9 cellular contexts compared by ENCODE assay signal in the genomic region with DNA sequence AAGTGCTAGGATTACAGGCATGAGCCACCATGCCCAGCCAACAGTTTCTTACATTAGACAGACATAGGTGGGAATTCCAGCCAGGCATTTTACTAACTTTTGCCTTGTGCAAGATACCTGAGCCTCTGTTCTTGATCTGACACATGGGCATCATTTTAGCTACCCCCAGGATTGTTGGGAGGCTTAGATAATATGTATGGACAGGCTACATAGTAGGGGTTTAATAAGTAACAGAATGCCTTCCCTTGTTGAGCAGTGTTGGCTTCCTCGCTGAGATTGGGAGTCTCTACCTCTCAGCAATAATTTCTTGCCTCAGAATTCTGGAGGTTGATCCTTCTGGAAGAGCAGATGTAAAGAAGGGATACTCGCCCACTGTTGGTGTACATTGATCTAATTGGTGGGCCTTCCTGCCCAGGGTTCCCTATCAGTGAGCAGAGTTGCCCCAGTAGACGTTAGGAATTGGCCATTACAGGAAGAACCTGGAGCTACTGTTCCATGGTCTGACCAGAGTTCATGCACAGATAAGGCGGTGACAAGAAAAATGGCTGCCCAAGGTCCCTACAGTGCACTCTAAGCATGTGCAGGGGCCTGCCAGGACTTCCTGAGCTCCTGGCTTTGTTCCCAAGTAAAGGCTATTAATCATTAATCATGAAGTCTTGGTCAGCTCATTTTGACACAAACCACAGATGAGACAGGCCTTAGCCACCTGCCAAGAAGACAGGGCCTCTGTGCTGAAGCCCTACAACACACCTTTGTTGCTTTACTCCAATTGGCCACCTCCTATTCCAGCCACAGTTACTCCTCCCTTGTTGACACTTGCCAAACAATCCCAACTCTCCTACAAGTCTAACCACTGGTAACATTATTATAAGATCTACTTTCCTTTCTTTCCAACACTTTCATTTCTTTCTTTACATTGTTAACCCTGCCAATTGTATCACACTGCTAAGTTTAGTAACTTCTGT. TPM values are rescaled to one million over a fixed set of nuclear protein-coding genes. Genes with fewer than 3 reads are reported as not detected.
DNase-seq lines count a peak whose midpoint lies in the region; ATAC-seq, FAIRE-seq and TF ChIP-seq lines count a peak whose summit lies in the region.
"Had no signal": no experiment of that assay in that cellular context is flagged by ENCODE, and none has a peak within 500 bp of the region (broad histone marks: within the 10 kb centered on the region; RNA-seq: fewer than 3 reads in every experiment).

No MANE protein-coding gene starts in this region.

- H3K4me3 Mint-ChIP-seq in immature natural killer cell, result no peak overlapping the region
- H3K4me3 Mint-ChIP-seq in stimulated activated naive CD8-positive, alpha-beta T cell treated with anti-CD3 and anti-CD28 coated beads, Interleukin-15, amount 100 ng/mL, for 72 hours, result no peak overlapping the region

- peak overlapping the region; percentile 76 to 82 for H3K27ac ChIP-seq in A549

- FAIRE-seq in A549 (lab: Jason Lieb, UNC), result no peak

- H3K27ac Mint-ChIP-seq in immature natural killer cell, result peak overlapping the region; percentile 24 to 85 (median 44)
- peak overlapping the region in 1 of 2 donors; percentile 28 for H3K27ac Mint-ChIP-seq in stimulated activated naive CD8-positive, alpha-beta T cell treated with anti-CD3 and anti-CD28 coated beads, Interleukin-15, amount 100 ng/mL, for 72 hours
- H3K27ac Mint-ChIP-seq: activated T-helper 2 cell treated with anti-CD3 and anti-CD28 coated beads, Interferon-gamma antibody, Interleukin-2, Interleukin-4, amounts not matched to agents 10 μg/mL and 5 μg/mL and 100 μg/mL, durations not matched to agents 14 hours and 24 hours and 36 hours had no signal

- peak; percentile 79 to 90 for DNase-seq in A549 (ENCODE audit: low read depth in 1 of 2, low spot score in 1 of 2)
- no peak for DNase-seq in immature natural killer cell
- no peak for DNase-seq in stimulated activated CD4-positive, alpha-beta T cell treated with anti-CD3 and anti-CD28 coated beads, Interleukin-1b, Interleukin-23, amount 100 ng/mL, for 48 hours
- no peak for DNase-seq in islet precursor cell
- DNase-seq in stimulated activated naive CD8-positive, alpha-beta T cell treated with anti-CD3 and anti-CD28 coated beads, Interleukin-15, amount 100 ng/mL, for 72 hours, result no peak

- TF ChIP-seq POLR2A in A549 (IDR thresholded peaks at IDR 0.05; ENCODE audit: low read length), result no peak

- no peaks in the 10 kb centered on the region for H3K9me3 Mint-ChIP-seq in immature natural killer cell
- H3K9me3 Mint-ChIP-seq in stimulated activated naive CD8-positive, alpha-beta T cell treated with anti-CD3 and anti-CD28 coated beads, Interleukin-15, amount 100 ng/mL, for 72 hours, result peaks cover 5 to 6% of the 10 kb centered on the region in 2 donors
- H3K9me3 Mint-ChIP-seq: activated T-helper 2 cell treated with anti-CD3 and anti-CD28 coated beads, Interferon-gamma antibody, Interleukin-2, Interleukin-4, amounts not matched to agents 10 μg/mL and 5 μg/mL and 100 μg/mL, durations not matched to agents 14 hours and 24 hours and 36 hours had no signal

- no peak for TF ChIP-seq EP300 in A549 (IDR thresholded peaks at IDR 0.05)

- H3K4me2 ChIP-seq in A549, result peak overlapping the region; percentile 68

- peaks cover 5 to 15% (median 12%) of the 10 kb centered on the region in 3 donors for H3K36me3 Mint-ChIP-seq in immature natural killer cell

- CTCF ChIA-PET in A549 (lab: Yijun Ruan, JAX), result interaction anchor here (0.7 to 1.7 kb wide), 6 partner anchors 13 to 147 kb away, joined by 3 to 5 read pairs (median 4); a partner anchor contains a TSS

- WGBS in A549 (ENCODE audit: missing lambda C conversion rate), result 26% methylated on average over 4 of the region's 4 CpGs

- H3K9me3 ChIP-seq in A549, result no peaks in the 10 kb centered on the region

- ATAC-seq in A549 (peak; percentile 81 to 85), GM21381 (IDR thresholded peaks at IDR 0.05; ENCODE audit: unreplicated experiment) (peak; percentile 60), SK-N-SH treated with all-trans-retinoic acid at 6 μM for 48 hours (peak; percentile 68), HG03520 (IDR thresholded peaks at IDR 0.05; ENCODE audit: unreplicated experiment) (no peak)
- no peak for ATAC-seq in stimulated activated naive CD8-positive, alpha-beta T cell treated with anti-CD3 and anti-CD28 coated beads, Interleukin-15, amount 100 ng/mL, for 72 hours

- POLR2A ChIA-PET in A549 (lab: Yijun Ruan, JAX), result interaction anchor here (0.8 to 1.1 kb wide), 4 partner anchors 13 to 49 kb away, joined by 3 to 6 read pairs (median 4); a partner anchor contains a TSS

- H3K27me3 Mint-ChIP-seq in immature natural killer cell (ENCODE audit: low read depth in 3 of 3), result no peaks in the 10 kb centered on the region
- no peaks in the 10 kb centered on the region for H3K27me3 Mint-ChIP-seq in stimulated activated naive CD8-positive, alpha-beta T cell treated with anti-CD3 and anti-CD28 coated beads, Interleukin-15, amount 100 ng/mL, for 72 hours

- H3K4me1 ChIP-seq in A549, result peaks cover 68% of the 10 kb centered on the region

- TF ChIP-seq CTCF in A549 (IDR thresholded peaks at IDR 0.05), result no peak

- TF ChIP-seq RAD21 in A549 (conservative IDR thresholded peaks at IDR 0.05 in 1 of 2, IDR thresholded peaks at IDR 0.05 in 1 of 2), result no peak

- H3K4me3 ChIP-seq in A549, result no peak overlapping the region

- peaks cover 29 to 47% of the 10 kb centered on the region in 2 donors for H3K4me1 Mint-ChIP-seq in immature natural killer cell
- peaks cover 77% of the 10 kb centered on the region for H3K4me1 Mint-ChIP-seq in stimulated activated naive CD8-positive, alpha-beta T cell treated with anti-CD3 and anti-CD28 coated beads, Interleukin-15, amount 100 ng/mL, for 72 hours

TF ChIP-seq in A549, 52 proteins besides CTCF, POLR2A, EP300 and RAD21 (continues in another document):
- peak; percentile 85; the same call in 1 of the 2 replicates for TF ChIP-seq HOXB5 (CRISPR knock-in tag; IDR thresholded peaks at IDR 0.05)
- no peak for TF ChIP-seq HDAC2 (IDR thresholded peaks at IDR 0.05)
- TF ChIP-seq, protein P1, sequence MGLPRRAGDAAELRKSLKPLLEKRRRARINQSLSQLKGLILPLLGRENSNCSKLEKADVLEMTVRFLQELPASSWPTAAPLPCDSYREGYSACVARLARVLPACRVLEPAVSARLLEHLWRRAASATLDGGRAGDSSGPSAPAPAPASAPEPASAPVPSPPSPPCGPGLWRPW (IDR thresholded peaks at IDR 0.05), result no peak
- TF ChIP-seq, protein P2, sequence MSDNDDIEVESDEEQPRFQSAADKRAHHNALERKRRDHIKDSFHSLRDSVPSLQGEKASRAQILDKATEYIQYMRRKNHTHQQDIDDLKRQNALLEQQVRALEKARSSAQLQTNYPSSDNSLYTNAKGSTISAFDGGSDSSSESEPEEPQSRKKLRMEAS (IDR thresholded peaks at IDR 0.05), result peak; percentile 76
- peak; percentile 56 for TF ChIP-seq MAFK (IDR thresholded peaks at IDR 0.05; ENCODE audit: partially characterized antibody)

TF ChIP-seq in SK-N-SH treated with all-trans-retinoic acid at 6 μM for 48 hours, 23 proteins besides CTCF, POLR2A, EP300 and RAD21 (continues in another document):
- TF ChIP-seq ZNF8 (CRISPR knock-in tag; IDR thresholded peaks at IDR 0.05), result no peak
- TF ChIP-seq RARB (CRISPR knock-in tag; IDR thresholded peaks at IDR 0.05), result no peak

RNA-seq across cellular contexts. Expression of a gene that starts 5.0 kb away (rescaled TPM):
- polyA plus RNA-seq in A549 (2011; rRNA removed) (0.53 and 0.60 TPM in 2 replicates), A549 (2017; fragmentation: RNase III; extraction: RNeasy Plus Mini Kit Qiagen cat#74134 plus additional on column Dnase treatment) (0.44 to 0.67 TPM (median 0.47 TPM) in 3 replicates), immature natural killer cell (under 1 TPM in 1 of 3 donors, not detected in 2; 0.14 TPM)
- polyA plus RNA-seq in A549 (2012; cell fraction: cytosol; rRNA removed), result 0.65 and 0.79 TPM in 2 replicates
- 3.4 and 3.7 TPM in 2 replicates for polyA plus RNA-seq in A549 (2012; cell fraction: nucleus; rRNA removed)
- polyA minus RNA-seq in A549 (2011; rRNA and poly(A)+ RNA removed), result 0.92 and 1.3 TPM in 2 replicates

RNA-seq across cellular contexts. Expression of a gene that starts 7.3 kb away (rescaled TPM):
- polyA plus RNA-seq in A549 (2011; rRNA removed) (63.2 and 79.3 TPM in 2 replicates), A549 (2017; fragmentation: RNase III; extraction: RNeasy Plus Mini Kit Qiagen cat#74134 plus additional on column Dnase treatment) (48.6 to 53.7 TPM (median 49.6 TPM) in 3 replicates), immature natural killer cell (10 to 100 TPM; 36.1 to 50.3 (median 37.9) TPM)
- 54.9 and 75.5 TPM in 2 replicates for polyA plus RNA-seq in A549 (2012; cell fraction: cytosol; rRNA removed)
- polyA plus RNA-seq in A549 (2012; cell fraction: nucleus; rRNA removed), result 28.0 and 40.6 TPM in 2 replicates
- 51.1 and 62.9 TPM in 2 replicates for polyA minus RNA-seq in A549 (2011; rRNA and poly(A)+ RNA removed)

RNA-seq across cellular contexts. Expression of a gene that starts 17.6 kb away (rescaled TPM):
- polyA plus RNA-seq in A549 (2011; rRNA removed) (6.3 and 10.4 TPM in 2 replicates), A549 (2017; fragmentation: RNase III; extraction: RNeasy Plus Mini Kit Qiagen cat#74134 plus additional on column Dnase treatment) (2.0 to 3.3 TPM (median 2.8 TPM) in 3 replicates), immature natural killer cell (not detected)
- polyA plus RNA-seq in A549 (2012; cell fraction: cytosol; rRNA removed), result 3.5 and 3.9 TPM in 2 replicates
- polyA plus RNA-seq in A549 (2012; cell fraction: nucleus; rRNA removed), result 2.5 and 3.5 TPM in 2 replicates
- 10.9 and 11.2 TPM in 2 replicates for polyA minus RNA-seq in A549 (2011; rRNA and poly(A)+ RNA removed)

RNA-seq across cellular contexts. Expression of a gene that starts 19.2 kb away (rescaled TPM):
- 7.7 and 12.2 TPM in 2 replicates for polyA plus RNA-seq in A549 (2011; rRNA removed)
- polyA plus RNA-seq in A549 (2012; cell fraction: cytosol; rRNA removed), result 12.1 and 17.1 TPM in 2 replicates
- polyA plus RNA-seq in A549 (2012; cell fraction: nucleus; rRNA removed), result 34.0 and 43.5 TPM in 2 replicates
- 9.1 to 9.8 TPM (median 9.4 TPM) in 3 replicates for polyA plus RNA-seq in A549 (2017; fragmentation: RNase III; extraction: RNeasy Plus Mini Kit Qiagen cat#74134 plus additional on column Dnase treatment)
- 16.6 and 23.1 TPM in 2 replicates for polyA minus RNA-seq in A549 (2011; rRNA and poly(A)+ RNA removed)
- 10 to 100 TPM in 2 of 3 donors, 1 to 10 TPM in 1; 1.7 to 16.5 (median 12.6) TPM for polyA plus RNA-seq in immature natural killer cell

RNA-seq across cellular contexts. Expression of a gene that starts 35.9 kb away (rescaled TPM):
- polyA plus RNA-seq in A549 (2011; rRNA removed) (13.1 and 13.9 TPM in 2 replicates), A549 (2017; fragmentation: RNase III; extraction: RNeasy Plus Mini Kit Qiagen cat#74134 plus additional on column Dnase treatment) (9.8 to 13.6 TPM (median 11.1 TPM) in 3 replicates), immature natural killer cell (10 to 100 TPM; 38.9 to 67.8 (median 51.3) TPM)
- 14.6 and 14.9 TPM in 2 replicates for polyA plus RNA-seq in A549 (2012; cell fraction: cytosol; rRNA removed)
- 25.3 and 26.0 TPM in 2 replicates for polyA plus RNA-seq in A549 (2012; cell fraction: nucleus; rRNA removed)
- 6.2 and 9.1 TPM in 2 replicates for polyA minus RNA-seq in A549 (2011; rRNA and poly(A)+ RNA removed)

Comparison
In these comparisons a context has a peak if more than half of its experiments do, and no peak if none do; other contexts are left out.
1. ATAC-seq: peak in A549 (2 of 2), GM21381 (single experiment) and SK-N-SH treated with all-trans-retinoic acid at 6 μM for 48 hours (single experiment); none in HG03520 (single experiment) and stimulated activated naive CD8-positive, alpha-beta T cell treated with anti-CD3 and anti-CD28 coated beads, Interleukin-15, amount 100 ng/mL, for 72 hours (single experiment).
2. DNase-seq: peak in A549 (2 of 2); none in immature natural killer cell (0 of 3), stimulated activated CD4-positive, alpha-beta T cell treated with anti-CD3 and anti-CD28 coated beads, Interleukin-1b, Interleukin-23, amount 100 ng/mL, for 48 hours (single experiment), islet precursor cell (single experiment) and stimulated activated naive CD8-positive, alpha-beta T cell treated with anti-CD3 and anti-CD28 coated beads, Interleukin-15, amount 100 ng/mL, for 72 hours (0 of 2).